In the genomic region with DNA sequence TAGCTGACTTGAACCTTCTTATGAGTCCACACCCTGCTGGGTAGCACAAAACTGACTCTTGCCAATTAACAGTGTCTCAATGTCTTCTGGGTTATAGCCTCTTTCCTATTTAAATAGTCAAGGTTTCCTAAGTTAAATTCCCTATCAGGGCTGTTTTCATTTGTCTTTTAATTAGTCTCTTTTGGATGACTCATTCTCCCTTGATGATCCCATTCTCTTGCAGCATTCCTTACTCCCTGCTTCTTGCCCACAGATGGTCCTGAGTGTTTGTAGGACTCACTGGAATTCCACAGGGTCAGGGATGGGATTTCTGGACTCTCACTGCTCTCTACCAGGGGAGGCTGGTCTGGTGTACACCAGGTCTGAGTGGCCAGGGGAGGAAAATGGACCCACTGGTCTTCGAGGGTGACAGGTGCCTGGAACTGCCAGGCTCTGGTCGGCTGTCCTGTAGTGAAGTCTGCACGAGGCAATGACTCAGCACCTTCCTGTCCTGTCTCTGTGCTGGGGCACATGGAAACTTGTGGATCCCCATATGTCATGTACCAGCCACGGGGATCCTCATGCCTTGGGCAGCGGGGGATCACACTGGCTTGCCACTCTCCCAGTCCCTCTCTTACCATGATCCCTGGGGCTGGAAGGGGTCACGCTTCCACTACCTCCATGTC, we compare ENCODE assay signal across 2 cellular contexts.
TF ChIP-seq lines count a peak whose summit lies in the region.

No MANE protein-coding gene starts in this region.

TF ChIP-seq in IMR-90, 13 proteins besides CTCF, POLR2A, EP300 and RAD21:
- no peak for TF ChIP-seq MXI1 (IDR thresholded peaks at IDR 0.05; ENCODE audit: borderline replicate concordance, low read depth, low read length)
- TF ChIP-seq NFE2L2 (IDR thresholded peaks at IDR 0.05; ENCODE audit: low read depth, low read length), result peak; percentile 75
- peak; percentile 44; the same call in 1 of the 2 replicates for TF ChIP-seq FOS (IDR thresholded peaks at IDR 0.05; ENCODE audit: low read depth, low read length)
- TF ChIP-seq BHLHE40 (IDR thresholded peaks at IDR 0.05; ENCODE audit: low read depth, low read length), result no peak

TF ChIP-seq in H1, 55 proteins besides CTCF, POLR2A, EP300 and RAD21:
- TF ChIP-seq BACH1 (IDR thresholded peaks at IDR 0.05; ENCODE audit: low read length), result peak; percentile 79
- TF ChIP-seq SIX5 (IDR thresholded peaks at IDR 0.05; ENCODE audit: low read depth, low read length), result no peak
- TF ChIP-seq, protein P1, sequence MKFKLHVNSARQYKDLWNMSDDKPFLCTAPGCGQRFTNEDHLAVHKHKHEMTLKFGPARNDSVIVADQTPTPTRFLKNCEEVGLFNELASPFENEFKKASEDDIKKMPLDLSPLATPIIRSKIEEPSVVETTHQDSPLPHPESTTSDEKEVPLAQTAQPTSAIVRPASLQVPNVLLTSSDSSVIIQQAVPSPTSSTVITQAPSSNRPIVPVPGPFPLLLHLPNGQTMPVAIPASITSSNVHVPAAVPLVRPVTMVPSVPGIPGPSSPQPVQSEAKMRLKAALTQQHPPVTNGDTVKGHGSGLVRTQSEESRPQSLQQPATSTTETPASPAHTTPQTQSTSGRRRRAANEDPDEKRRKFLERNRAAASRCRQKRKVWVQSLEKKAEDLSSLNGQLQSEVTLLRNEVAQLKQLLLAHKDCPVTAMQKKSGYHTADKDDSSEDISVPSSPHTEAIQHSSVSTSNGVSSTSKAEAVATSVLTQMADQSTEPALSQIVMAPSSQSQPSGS (IDR thresholded peaks at IDR 0.05; ENCODE audit: low read length), result no peak
- TF ChIP-seq HDAC6 (IDR thresholded peaks at IDR 0.05; ENCODE audit: low read depth, low read length), result no peak
- TF ChIP-seq, protein P2, sequence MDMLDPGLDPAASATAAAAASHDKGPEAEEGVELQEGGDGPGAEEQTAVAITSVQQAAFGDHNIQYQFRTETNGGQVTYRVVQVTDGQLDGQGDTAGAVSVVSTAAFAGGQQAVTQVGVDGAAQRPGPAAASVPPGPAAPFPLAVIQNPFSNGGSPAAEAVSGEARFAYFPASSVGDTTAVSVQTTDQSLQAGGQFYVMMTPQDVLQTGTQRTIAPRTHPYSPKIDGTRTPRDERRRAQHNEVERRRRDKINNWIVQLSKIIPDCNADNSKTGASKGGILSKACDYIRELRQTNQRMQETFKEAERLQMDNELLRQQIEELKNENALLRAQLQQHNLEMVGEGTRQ (IDR thresholded peaks at IDR 0.05; ENCODE audit: low read length), result no peak
- TF ChIP-seq, protein P3, sequence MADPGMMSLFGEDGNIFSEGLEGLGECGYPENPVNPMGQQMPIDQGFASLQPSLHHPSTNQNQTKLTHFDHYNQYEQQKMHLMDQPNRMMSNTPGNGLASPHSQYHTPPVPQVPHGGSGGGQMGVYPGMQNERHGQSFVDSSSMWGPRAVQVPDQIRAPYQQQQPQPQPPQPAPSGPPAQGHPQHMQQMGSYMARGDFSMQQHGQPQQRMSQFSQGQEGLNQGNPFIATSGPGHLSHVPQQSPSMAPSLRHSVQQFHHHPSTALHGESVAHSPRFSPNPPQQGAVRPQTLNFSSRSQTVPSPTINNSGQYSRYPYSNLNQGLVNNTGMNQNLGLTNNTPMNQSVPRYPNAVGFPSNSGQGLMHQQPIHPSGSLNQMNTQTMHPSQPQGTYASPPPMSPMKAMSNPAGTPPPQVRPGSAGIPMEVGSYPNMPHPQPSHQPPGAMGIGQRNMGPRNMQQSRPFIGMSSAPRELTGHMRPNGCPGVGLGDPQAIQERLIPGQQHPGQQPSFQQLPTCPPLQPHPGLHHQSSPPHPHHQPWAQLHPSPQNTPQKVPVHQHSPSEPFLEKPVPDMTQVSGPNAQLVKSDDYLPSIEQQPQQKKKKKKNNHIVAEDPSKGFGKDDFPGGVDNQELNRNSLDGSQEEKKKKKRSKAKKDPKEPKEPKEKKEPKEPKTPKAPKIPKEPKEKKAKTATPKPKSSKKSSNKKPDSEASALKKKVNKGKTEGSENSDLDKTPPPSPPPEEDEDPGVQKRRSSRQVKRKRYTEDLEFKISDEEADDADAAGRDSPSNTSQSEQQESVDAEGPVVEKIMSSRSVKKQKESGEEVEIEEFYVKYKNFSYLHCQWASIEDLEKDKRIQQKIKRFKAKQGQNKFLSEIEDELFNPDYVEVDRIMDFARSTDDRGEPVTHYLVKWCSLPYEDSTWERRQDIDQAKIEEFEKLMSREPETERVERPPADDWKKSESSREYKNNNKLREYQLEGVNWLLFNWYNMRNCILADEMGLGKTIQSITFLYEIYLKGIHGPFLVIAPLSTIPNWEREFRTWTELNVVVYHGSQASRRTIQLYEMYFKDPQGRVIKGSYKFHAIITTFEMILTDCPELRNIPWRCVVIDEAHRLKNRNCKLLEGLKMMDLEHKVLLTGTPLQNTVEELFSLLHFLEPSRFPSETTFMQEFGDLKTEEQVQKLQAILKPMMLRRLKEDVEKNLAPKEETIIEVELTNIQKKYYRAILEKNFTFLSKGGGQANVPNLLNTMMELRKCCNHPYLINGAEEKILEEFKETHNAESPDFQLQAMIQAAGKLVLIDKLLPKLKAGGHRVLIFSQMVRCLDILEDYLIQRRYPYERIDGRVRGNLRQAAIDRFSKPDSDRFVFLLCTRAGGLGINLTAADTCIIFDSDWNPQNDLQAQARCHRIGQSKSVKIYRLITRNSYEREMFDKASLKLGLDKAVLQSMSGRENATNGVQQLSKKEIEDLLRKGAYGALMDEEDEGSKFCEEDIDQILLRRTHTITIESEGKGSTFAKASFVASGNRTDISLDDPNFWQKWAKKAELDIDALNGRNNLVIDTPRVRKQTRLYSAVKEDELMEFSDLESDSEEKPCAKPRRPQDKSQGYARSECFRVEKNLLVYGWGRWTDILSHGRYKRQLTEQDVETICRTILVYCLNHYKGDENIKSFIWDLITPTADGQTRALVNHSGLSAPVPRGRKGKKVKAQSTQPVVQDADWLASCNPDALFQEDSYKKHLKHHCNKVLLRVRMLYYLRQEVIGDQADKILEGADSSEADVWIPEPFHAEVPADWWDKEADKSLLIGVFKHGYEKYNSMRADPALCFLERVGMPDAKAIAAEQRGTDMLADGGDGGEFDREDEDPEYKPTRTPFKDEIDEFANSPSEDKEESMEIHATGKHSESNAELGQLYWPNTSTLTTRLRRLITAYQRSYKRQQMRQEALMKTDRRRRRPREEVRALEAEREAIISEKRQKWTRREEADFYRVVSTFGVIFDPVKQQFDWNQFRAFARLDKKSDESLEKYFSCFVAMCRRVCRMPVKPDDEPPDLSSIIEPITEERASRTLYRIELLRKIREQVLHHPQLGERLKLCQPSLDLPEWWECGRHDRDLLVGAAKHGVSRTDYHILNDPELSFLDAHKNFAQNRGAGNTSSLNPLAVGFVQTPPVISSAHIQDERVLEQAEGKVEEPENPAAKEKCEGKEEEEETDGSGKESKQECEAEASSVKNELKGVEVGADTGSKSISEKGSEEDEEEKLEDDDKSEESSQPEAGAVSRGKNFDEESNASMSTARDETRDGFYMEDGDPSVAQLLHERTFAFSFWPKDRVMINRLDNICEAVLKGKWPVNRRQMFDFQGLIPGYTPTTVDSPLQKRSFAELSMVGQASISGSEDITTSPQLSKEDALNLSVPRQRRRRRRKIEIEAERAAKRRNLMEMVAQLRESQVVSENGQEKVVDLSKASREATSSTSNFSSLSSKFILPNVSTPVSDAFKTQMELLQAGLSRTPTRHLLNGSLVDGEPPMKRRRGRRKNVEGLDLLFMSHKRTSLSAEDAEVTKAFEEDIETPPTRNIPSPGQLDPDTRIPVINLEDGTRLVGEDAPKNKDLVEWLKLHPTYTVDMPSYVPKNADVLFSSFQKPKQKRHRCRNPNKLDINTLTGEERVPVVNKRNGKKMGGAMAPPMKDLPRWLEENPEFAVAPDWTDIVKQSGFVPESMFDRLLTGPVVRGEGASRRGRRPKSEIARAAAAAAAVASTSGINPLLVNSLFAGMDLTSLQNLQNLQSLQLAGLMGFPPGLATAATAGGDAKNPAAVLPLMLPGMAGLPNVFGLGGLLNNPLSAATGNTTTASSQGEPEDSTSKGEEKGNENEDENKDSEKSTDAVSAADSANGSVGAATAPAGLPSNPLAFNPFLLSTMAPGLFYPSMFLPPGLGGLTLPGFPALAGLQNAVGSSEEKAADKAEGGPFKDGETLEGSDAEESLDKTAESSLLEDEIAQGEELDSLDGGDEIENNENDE (IDR thresholded peaks at IDR 0.05; ENCODE audit: insufficient replicate concordance, low read length), result no peak
- no peak for TF ChIP-seq PHF8 (conservative IDR thresholded peaks at IDR 0.05; ENCODE audit: low read depth, low read length)
- no peak for TF ChIP-seq SP4 (IDR thresholded peaks at IDR 0.05; ENCODE audit: low read length)
- peak; percentile 57 for TF ChIP-seq JUND (IDR thresholded peaks at IDR 0.05; ENCODE audit: low read length)
- no peak for TF ChIP-seq SRF (IDR thresholded peaks at IDR 0.05; ENCODE audit: low read depth, low read length)
- TF ChIP-seq, protein P4, sequence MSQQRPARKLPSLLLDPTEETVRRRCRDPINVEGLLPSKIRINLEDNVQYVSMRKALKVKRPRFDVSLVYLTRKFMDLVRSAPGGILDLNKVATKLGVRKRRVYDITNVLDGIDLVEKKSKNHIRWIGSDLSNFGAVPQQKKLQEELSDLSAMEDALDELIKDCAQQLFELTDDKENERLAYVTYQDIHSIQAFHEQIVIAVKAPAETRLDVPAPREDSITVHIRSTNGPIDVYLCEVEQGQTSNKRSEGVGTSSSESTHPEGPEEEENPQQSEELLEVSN (IDR thresholded peaks at IDR 0.05), result peak; percentile 57; the same call in 1 of the 2 replicates
- no peak for TF ChIP-seq CTBP2 (IDR thresholded peaks at IDR 0.05; ENCODE audit: borderline replicate concordance, insufficient read depth, insufficient read length, low read length)
- no peak for TF ChIP-seq RFX5 (IDR thresholded peaks at IDR 0.05; ENCODE audit: borderline replicate concordance, low read depth, low read length)
- TF ChIP-seq SAP30 (IDR thresholded peaks at IDR 0.05; ENCODE audit: insufficient read depth, insufficient replicate concordance, low read length), result no peak
- TF ChIP-seq RXRA (IDR thresholded peaks at IDR 0.05; ENCODE audit: insufficient read depth, low read depth, low read length), result no peak
- TF ChIP-seq, protein P5, sequence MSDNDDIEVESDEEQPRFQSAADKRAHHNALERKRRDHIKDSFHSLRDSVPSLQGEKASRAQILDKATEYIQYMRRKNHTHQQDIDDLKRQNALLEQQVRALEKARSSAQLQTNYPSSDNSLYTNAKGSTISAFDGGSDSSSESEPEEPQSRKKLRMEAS (IDR thresholded peaks at IDR 0.05), result peak; percentile 75
- TF ChIP-seq POLR2AphosphoS5 (IDR thresholded peaks at IDR 0.05; ENCODE audit: low read depth, low read length), result no peak
- TF ChIP-seq MAFK (IDR thresholded peaks at IDR 0.05; ENCODE audit: low read depth, low read length), result peak; percentile 69; the same call in 1 of the 2 replicates
- TF ChIP-seq KDM1A (IDR thresholded peaks at IDR 0.05; ENCODE audit: borderline replicate concordance, low read length), result no peak
- no peak for TF ChIP-seq NRF1 (IDR thresholded peaks at IDR 0.05; ENCODE audit: low read depth, low read length)
- no peak for TF ChIP-seq SUZ12 (IDR thresholded peaks at IDR 0.05; ENCODE audit: low read length)
- TF ChIP-seq CREB1 (IDR thresholded peaks at IDR 0.05), result no peak
